ENCODE assay signal across 14 cellular contexts in the genomic region with DNA sequence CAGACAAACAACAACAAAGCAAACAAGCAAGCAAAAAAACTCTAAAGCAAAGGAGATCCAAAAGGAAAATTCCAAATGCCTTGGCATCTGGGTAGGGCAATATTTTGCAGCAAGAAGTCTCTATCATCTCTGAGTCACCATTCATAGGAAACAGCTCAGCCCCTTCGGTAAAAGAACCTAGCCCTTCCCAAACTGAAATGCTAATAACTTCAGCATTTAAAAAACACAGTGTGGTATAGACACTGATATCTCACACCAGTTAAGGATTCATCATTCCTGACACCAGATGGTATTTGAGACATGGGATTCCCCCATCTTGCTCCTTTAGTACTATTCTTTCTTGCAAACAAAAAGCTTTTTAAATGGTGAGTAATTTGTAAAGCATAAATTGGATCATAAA.
A peak's percentile ranks its signal among the peaks of the same experiment; 100 is the strongest.
DNase-seq lines count a peak whose midpoint lies in the region; ATAC-seq, FAIRE-seq and TF ChIP-seq lines count a peak whose summit lies in the region.
"Had no signal": no experiment of that assay in that cellular context is flagged by ENCODE, and none has a peak within 500 bp of the region (broad histone marks: within the 10 kb centered on the region; RNA-seq: fewer than 3 reads in every experiment).

No MANE protein-coding gene starts in this region.

- H3K4me3 ChIP-seq in IMR-90 (ENCODE audit: insufficient read depth, low read depth, low read length) (no peak overlapping the region), endothelial cell of umbilical vein (replicated peaks in 1 of 3; ENCODE audit: insufficient read depth in 1 of 3, low read depth in 1 of 3, low read length in 3 of 3) (no peak overlapping the region)
- H3K4me3 ChIP-seq: BLaER1 had no signal

- peak overlapping the region; percentile 47 to 79 for H4K8ac ChIP-seq in IMR-90 (ENCODE audit: low read depth in 2 of 2, low read length in 2 of 2)

- DNase-seq in ELR (ENCODE audit: low read depth) (peak; percentile 38), IMR-90 (peak; percentile 58), endothelial cell of umbilical vein (ENCODE audit: low read depth, low spot score) (no peak), omental fat pad (ENCODE audit: low spot score) (no peak), globus pallidus (ENCODE audit: low spot score) (no peak), NCI-H748 treated with DMSO at 0.1 percent for 48 hours (lab: John Stamatoyannopoulos, UW) (no peak), NAMALWA (ENCODE audit: low spot score) (no peak), NCI-H526 (lab: John Stamatoyannopoulos, UW) (no peak)
- DNase-seq: CD8-positive, alpha-beta memory T cell; NCI-H2029; NCI-H524 had no signal

- H2AK9ac ChIP-seq in IMR-90 (replicated peaks; ENCODE audit: low read depth, low read length, poor library complexity) = no peak overlapping the region

- H3K14ac ChIP-seq in IMR-90 (replicated peaks; ENCODE audit: low read depth, low read length) = peak overlapping the region; percentile 72

- peak overlapping the region; percentile 22; the same call in 2 of the 3 replicates for H2BK15ac ChIP-seq in IMR-90 (ENCODE audit: low read depth, low read length)

- no peak overlapping the region for H3K56ac ChIP-seq in IMR-90 (ENCODE audit: extremely low read depth, insufficient read depth, low read length)

- H3K27ac ChIP-seq in IMR-90 (ENCODE audit: insufficient read depth, low read length) = no peak overlapping the region
- H3K27ac ChIP-seq in endothelial cell of umbilical vein (ENCODE audit: insufficient read depth, low read depth, low read length) = no peak overlapping the region
- H3K27ac ChIP-seq: BLaER1, HL-60, KMS-11 had no signal

- H3K27me3 ChIP-seq in IMR-90 (ENCODE audit: control insufficient read depth, insufficient read depth, low read length) = no peaks in the 10 kb centered on the region
- no peaks in the 10 kb centered on the region for H3K27me3 ChIP-seq in endothelial cell of umbilical vein (ENCODE audit: control insufficient read depth in 2 of 2, insufficient read depth in 2 of 2, low read length in 2 of 2)
- H3K27me3 ChIP-seq: BLaER1 had no signal

- peak overlapping the region; percentile 82; the same call in 1 of the 2 replicates for H3K4ac ChIP-seq in IMR-90 (ENCODE audit: low read depth, low read length)

- peak overlapping the region; percentile 60; the same call in 1 of the 2 replicates for H3K18ac ChIP-seq in IMR-90 (ENCODE audit: low read depth, low read length)

- intact Hi-C loops in IMR-90 (cut with micrococcal nuclease) = no loop called here
- intact Hi-C loops in endothelial cell of umbilical vein (cut with micrococcal nuclease) = no loop called here

- H2BK120ac ChIP-seq in IMR-90 (ENCODE audit: low read depth, low read length) = peak overlapping the region; percentile 80

- TF ChIP-seq CTCF in IMR-90 (conservative IDR thresholded peaks at IDR 0.05; ENCODE audit: low read depth, low read length) (no peak), endothelial cell of umbilical vein (IDR thresholded peaks at IDR 0.05; ENCODE audit: extremely low read depth in 1 of 2, insufficient read depth in 1 of 2, low read depth in 1 of 2, low read length in 2 of 2) (no peak), omental fat pad (IDR thresholded peaks at IDR 0.05) (no peak)

- no peaks in the 10 kb centered on the region for H3K9me3 ChIP-seq in IMR-90 (ENCODE audit: control insufficient read depth, insufficient read depth, low read length)
- no peaks in the 10 kb centered on the region for H3K9me3 ChIP-seq in endothelial cell of umbilical vein (replicated peaks; ENCODE audit: control insufficient read depth, insufficient read depth, low read length)
- H3K9me3 ChIP-seq: BLaER1 had no signal

- dilution Hi-C loops in IMR-90 (cut with HindIII; ENCODE audit: low sequenced_read_pairs, unreplicated experiment) (no loop called here), endothelial cell of umbilical vein (cut with MboI; ENCODE audit: extremely low pct_ligation_motif_present, low sequenced_read_pairs) (no loop called here)

- no peak for TF ChIP-seq RAD21 in IMR-90 (IDR thresholded peaks at IDR 0.05; ENCODE audit: low read length)

- BruUV-seq in IMR-90 (replicated peaks; lab: Mats Ljungman, UMichigan) (no TSS peak), endothelial cell of umbilical vein (replicated peaks; lab: Mats Ljungman, UMichigan) (no TSS peak)

- H3K9me1 ChIP-seq in IMR-90 (ENCODE audit: insufficient read depth, low read length) (0 out of 2 replicates have a peak, but pooled peaks cover 5% of the 10 kb centered on the region), endothelial cell of umbilical vein (replicated peaks; ENCODE audit: control insufficient read depth, extremely low read depth, insufficient read depth, low read length) (no peaks in the 10 kb centered on the region)

- no peak for FAIRE-seq in endothelial cell of umbilical vein (lab: Jason Lieb, UNC)

- H4K91ac ChIP-seq in IMR-90 (ENCODE audit: insufficient read depth, low read depth, low read length) = peak overlapping the region; percentile 79

- H3K79me1 ChIP-seq in IMR-90 (ENCODE audit: low read depth in 1 of 2, low read length in 2 of 2) = no peaks in the 10 kb centered on the region

- TF ChIP-seq POLR2A in IMR-90 (IDR thresholded peaks at IDR 0.05; ENCODE audit: low read depth, low read length) (no peak), endothelial cell of umbilical vein (IDR thresholded peaks at IDR 0.05; ENCODE audit: low read depth, low read length) (no peak)

- no CpG with 5 or more reads among the region's 1 CpG for WGBS in IMR-90 (ENCODE audit: extremely low coverage in 2 of 2, insufficient read length in 1 of 2), 2 experiments

- ATAC-seq in IMR-90 (ENCODE audit: low read depth) (peak; percentile 31; the same call in 1 of the 2 replicates), omental fat pad (ENCODE audit: low FRiP score) (peak; percentile 63)

- H3K79me2 ChIP-seq in endothelial cell of umbilical vein (ENCODE audit: control insufficient read depth, insufficient read depth, low read length) = no peaks in the 10 kb centered on the region

- H3K4me2 ChIP-seq in IMR-90 (ENCODE audit: low read depth, low read length) (no peak overlapping the region; the same call in 1 of the 2 replicates), endothelial cell of umbilical vein (ENCODE audit: insufficient read depth, low read length) (no peak overlapping the region)
- H3K4me2 ChIP-seq: BLaER1, KMS-11 had no signal

- H3K23ac ChIP-seq in IMR-90 (ENCODE audit: low read depth, low read length) = peak overlapping the region; percentile 61; the same call in 1 of the 2 replicates

- POLR2A ChIA-PET in IMR-90 (lab: Charles Lee; ENCODE audit: unreplicated experiment) = no interaction called here
- POLR2A ChIA-PET in endothelial cell of umbilical vein (lab: Charles Lee) = no interaction called here

- H3K36me3 ChIP-seq in IMR-90 (ENCODE audit: control insufficient read depth, insufficient read depth, low read length) (no peaks in the 10 kb centered on the region), endothelial cell of umbilical vein (ENCODE audit: control insufficient read depth in 2 of 2, extremely low read depth in 1 of 2, insufficient read depth in 2 of 2, low read length in 2 of 2) (no peaks in the 10 kb centered on the region)
- H3K36me3 ChIP-seq: BLaER1 had no signal

- H2AFZ ChIP-seq in IMR-90 (replicated peaks; ENCODE audit: low read length, poor library complexity) = no peak overlapping the region
- no peak overlapping the region for H2AFZ ChIP-seq in endothelial cell of umbilical vein (ENCODE audit: low read depth, low read length)

- H2BK20ac ChIP-seq in IMR-90 (ENCODE audit: low read depth, low read length) = peak overlapping the region; percentile 82

- peak overlapping the region; percentile 97 for H2BK5ac ChIP-seq in IMR-90 (ENCODE audit: low read depth, low read length, poor library complexity, severe bottlenecking)

- H3K4me1 ChIP-seq in IMR-90 (ENCODE audit: control insufficient read depth, insufficient read depth, low read length) = peaks cover 3% of the 10 kb centered on the region; the same call in 1 of the 2 replicates
- H3K4me1 ChIP-seq in endothelial cell of umbilical vein (ENCODE audit: control insufficient read depth, extremely low read depth, insufficient read depth, low read length) = no peaks in the 10 kb centered on the region
- H3K4me1 ChIP-seq: BLaER1 had no signal

- CTCF ChIA-PET in IMR-90 (lab: Yijun Ruan, JAX) (interaction anchor here (1.0 kb wide), 1 partner anchor 22 kb away, joined by 4 read pairs; no protein-coding TSS in a partner anchor), endothelial cell of umbilical vein (lab: Charles Lee) (no interaction called here)

- peak overlapping the region; percentile 56; the same call in 1 of the 2 replicates for H4K5ac ChIP-seq in IMR-90 (ENCODE audit: low read depth, low read length)

- H2AK5ac ChIP-seq in IMR-90 (ENCODE audit: low read depth, low read length) = peak overlapping the region; percentile 56

- in situ Hi-C loops in IMR-90 (cut with MboI; ENCODE audit: low sequenced_read_pairs) = no loop called here

- H4K20me1 ChIP-seq in IMR-90 (ENCODE audit: insufficient read depth, low read length) (no peaks in the 10 kb centered on the region), endothelial cell of umbilical vein (replicated peaks; ENCODE audit: control insufficient read depth, extremely low read depth, insufficient read depth, low read length) (no peaks in the 10 kb centered on the region)
- H4K20me1 ChIP-seq: BLaER1 had no signal

- H3K9ac ChIP-seq in IMR-90 (ENCODE audit: low read depth, low read length) (no peak overlapping the region), endothelial cell of umbilical vein (replicated peaks; ENCODE audit: extremely low read depth, insufficient read depth, low read length) (no peak overlapping the region)
- H3K9ac ChIP-seq: BLaER1, KMS-11 had no signal

TF ChIP-seq in IMR-90, 13 proteins besides CTCF, POLR2A, EP300 and RAD21 (continues in another document):
- TF ChIP-seq FOS (IDR thresholded peaks at IDR 0.05; ENCODE audit: low read depth, low read length) (0 out of 2 replicates have a peak, but pooled peaks have one; percentile 5), SMC3 (IDR thresholded peaks at IDR 0.05; ENCODE audit: low read depth, low read length) (no peak), MAFK (IDR thresholded peaks at IDR 0.05; ENCODE audit: low read depth, low read length) (no peak), RCOR1 (IDR thresholded peaks at IDR 0.05; ENCODE audit: insufficient replicate concordance, low read length) (no peak), CEBPB (IDR thresholded peaks at IDR 0.05; ENCODE audit: low read depth, low read length) (no peak), MXI1 (IDR thresholded peaks at IDR 0.05; ENCODE audit: borderline replicate concordance, low read depth, low read length) (no peak)

TF ChIP-seq in endothelial cell of umbilical vein, 7 proteins besides CTCF, POLR2A, EP300 and RAD21:
- TF ChIP-seq GATA2 (IDR thresholded peaks at IDR 0.05; ENCODE audit: insufficient read depth, insufficient read length, low read depth, low read length) (no peak), FOS (IDR thresholded peaks at IDR 0.05; ENCODE audit: borderline replicate concordance, insufficient read depth, low read length) (peak; percentile 11)

Comparison
In these comparisons a context has a peak if more than half of its experiments do, and no peak if none do; other contexts are left out.
1. DNase-seq: peak in ELR (single experiment) and IMR-90 (single experiment); none in endothelial cell of umbilical vein (single experiment), omental fat pad (single experiment), globus pallidus (single experiment), NCI-H748 treated with DMSO at 0.1 percent for 48 hours (single experiment), NAMALWA (single experiment) and NCI-H526 (0 of 2).